ENCODE assay signal across 8 cellular contexts in the genomic region with DNA sequence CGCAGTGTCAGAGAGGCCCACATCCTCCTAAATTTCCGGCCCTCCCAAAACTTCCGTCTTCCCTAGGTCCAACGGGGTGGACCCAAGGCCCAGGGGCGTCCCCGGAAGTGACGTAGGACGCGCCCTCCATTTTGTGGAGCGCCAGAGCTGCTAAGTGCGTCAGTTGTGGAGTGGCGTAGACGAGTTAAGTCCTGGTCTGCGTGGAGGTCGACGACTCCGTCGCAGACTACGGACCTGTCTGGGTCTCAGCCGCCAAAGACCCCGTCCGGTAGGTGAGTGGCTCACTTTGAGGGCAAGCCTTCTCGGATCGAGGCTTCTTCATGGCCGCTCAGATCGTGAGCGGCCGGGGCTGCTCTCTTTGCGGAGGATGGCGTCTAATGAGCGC. TPM values are rescaled to one million over a fixed set of nuclear protein-coding genes. Genes with fewer than 3 reads are reported as not detected.
DNase-seq lines count a peak whose midpoint lies in the region; FAIRE-seq and TF ChIP-seq lines count a peak whose summit lies in the region.

A gene (plus strand): TSS at position 159 of the 385 bp plus-strand sequence. CDS start 1,015 bp downstream, outside the sequence.

- peak within 1 kb of the TSS; percentile 71 for H3K23ac ChIP-seq in neuronal stem cell (ENCODE audit: low read depth, low read length, poor library complexity)

- peak; percentile 97 for DNase-seq in GM03348 (ENCODE audit: low spot score)
- peak; percentile 93 for DNase-seq in HFF-Myc (ENCODE audit: extremely low read depth, low read depth)
- peak; percentile 91 for DNase-seq in NAMALWA (ENCODE audit: low spot score)
- peak; percentile 95 for DNase-seq in SK-N-DZ (ENCODE audit: low spot score)
- peak; percentile 95 for DNase-seq in activated naive CD4-positive, alpha-beta T cell treated with anti-CD3 and anti-CD28 coated beads for 36 hours
- peak; percentile 85 to 88 for DNase-seq in frontal cortex (ENCODE audit: low spot score in 2 of 2)
- DNase-seq in neuronal stem cell (ENCODE audit: low spot score), result peak; percentile 94

- H3K27me3 Mint-ChIP-seq in activated naive CD4-positive, alpha-beta T cell treated with anti-CD3 and anti-CD28 coated beads for 36 hours (ENCODE audit: low read depth), result no peaks in the 10 kb centered on the region

- H3K27me3 ChIP-seq in neuronal stem cell (ENCODE audit: control insufficient read depth in 3 of 3, insufficient read depth in 3 of 3, low read depth in 1 of 3, low read length in 3 of 3), result no peaks in the 10 kb centered on the region

- peak within 1 kb of the TSS; percentile 72 for H3K14ac ChIP-seq in neuronal stem cell (ENCODE audit: low read length)

- peak within 1 kb of the TSS; percentile 100 for H3K27ac Mint-ChIP-seq in activated naive CD4-positive, alpha-beta T cell treated with anti-CD3 and anti-CD28 coated beads for 36 hours

- peaks cover 8 to 9% of the 10 kb centered on the region in 2 donors for H3K4me1 ChIP-seq in neuronal stem cell (ENCODE audit: control insufficient read depth in 2 of 2, insufficient read depth in 1 of 2, low read depth in 1 of 2, low read length in 2 of 2)

- no CpG with 5 or more reads among the region's 31 CpGs for WGBS in neuronal stem cell (ENCODE audit: extremely low coverage in 2 of 2, insufficient read length in 2 of 2, insufficient replicate concordance in 1 of 2), 2 donors

- peak within 1 kb of the TSS; percentile 94 for H3K9ac ChIP-seq in neuronal stem cell (ENCODE audit: low read depth, low read length, poor library complexity)

- intact Hi-C loops in activated naive CD4-positive, alpha-beta T cell treated with anti-CD3 and anti-CD28 coated beads for 36 hours (cut with micrococcal nuclease), result loop anchor here (1.0 to 5.0 kb wide), 12 partner anchors 21 to 1119 kb away; a partner anchor contains a TSS

- H3K4me1 Mint-ChIP-seq in activated naive CD4-positive, alpha-beta T cell treated with anti-CD3 and anti-CD28 coated beads for 36 hours (ENCODE audit: low read depth), result peaks cover 75% of the 10 kb centered on the region

- peak within 1 kb of the TSS; percentile 97 for H3K4me3 Mint-ChIP-seq in activated naive CD4-positive, alpha-beta T cell treated with anti-CD3 and anti-CD28 coated beads for 36 hours

- H2AK5ac ChIP-seq in neuronal stem cell (ENCODE audit: low read depth, low read length), result peak within 1 kb of the TSS; percentile 66

- H3K79me1 ChIP-seq in neuronal stem cell (ENCODE audit: low read depth, low read length), result peaks cover 4% of the 10 kb centered on the region

- FAIRE-seq in frontal cortex (lab: Jason Lieb, UNC), result no peak

- H3K9me3 Mint-ChIP-seq in activated naive CD4-positive, alpha-beta T cell treated with anti-CD3 and anti-CD28 coated beads for 36 hours, result peaks cover 11% of the 10 kb centered on the region

- H3K4me3 ChIP-seq in HFF-Myc (replicated peaks; ENCODE audit: low read depth, low read length), result peak within 1 kb of the TSS; percentile 75
- H3K4me3 ChIP-seq in neuronal stem cell (ENCODE audit: low read length in 2 of 2), result peak within 1 kb of the TSS; percentile 84 to 100

- H3K9me3 ChIP-seq in neuronal stem cell (replicated peaks in 1 of 2; ENCODE audit: control insufficient read depth in 2 of 2, insufficient read depth in 1 of 2, low read depth in 1 of 2, low read length in 2 of 2), result peaks cover 0 to 6% of the 10 kb centered on the region in 2 donors

- H3K36me3 ChIP-seq in neuronal stem cell (replicated peaks in 1 of 2; ENCODE audit: control insufficient read depth in 2 of 2, insufficient read depth in 2 of 2, low read length in 2 of 2), result peaks cover 21 to 43% of the 10 kb centered on the region in 2 donors

- H3K4ac ChIP-seq in neuronal stem cell (ENCODE audit: low read length), result no peak within 1 kb of the TSS

- H2BK15ac ChIP-seq in neuronal stem cell (ENCODE audit: low read length), result peak within 1 kb of the TSS; percentile 34

- CTCF ChIA-PET in activated naive CD4-positive, alpha-beta T cell treated with anti-CD3 and anti-CD28 coated beads for 36 hours (lab: Charles Lee), result interaction anchor here (0.8 to 1.3 kb wide), 6 partner anchors 36 to 261 kb away, joined by 3 to 5 read pairs (median 3); no protein-coding TSS in a partner anchor

- peak within 1 kb of the TSS; percentile 38 for H2BK120ac ChIP-seq in neuronal stem cell (ENCODE audit: low read depth, low read length)

- peak within 1 kb of the TSS; percentile 92 for H3K27ac ChIP-seq in neuronal stem cell (replicated peaks; ENCODE audit: low read length)

- H2BK12ac ChIP-seq in neuronal stem cell (ENCODE audit: low read length), result peak within 1 kb of the TSS; percentile 24

- H4K8ac ChIP-seq in neuronal stem cell (ENCODE audit: low read depth, low read length), result peak within 1 kb of the TSS; percentile 89

- peak within 1 kb of the TSS; percentile 81 for H2AFZ ChIP-seq in neuronal stem cell (ENCODE audit: low read length)

- peak within 1 kb of the TSS; percentile 78 for H2BK5ac ChIP-seq in neuronal stem cell (ENCODE audit: low read length)

- peak within 1 kb of the TSS; percentile 93 for H3K18ac ChIP-seq in neuronal stem cell (ENCODE audit: low read length)

- H3K36me3 Mint-ChIP-seq in activated naive CD4-positive, alpha-beta T cell treated with anti-CD3 and anti-CD28 coated beads for 36 hours (ENCODE audit: low read depth), result peaks cover 54% of the 10 kb centered on the region

- H4K91ac ChIP-seq in neuronal stem cell (ENCODE audit: low read depth, low read length, poor library complexity), result no peak within 1 kb of the TSS

- peak within 1 kb of the TSS; percentile 82 for H3K4me2 ChIP-seq in neuronal stem cell (ENCODE audit: insufficient read depth, low read length, poor library complexity, severe bottlenecking)

- TF ChIP-seq CTCF in HFF-Myc (IDR thresholded peaks at IDR 0.05; ENCODE audit: low read depth, low read length, missing control alignments) (no peak), subcutaneous adipose tissue (IDR thresholded peaks at IDR 0.05; ENCODE audit: low read depth) (no peak)

RNA-seq across cellular contexts. Expression of the gene that starts here (rescaled TPM):
- 182 and 202 TPM in 2 replicates for polyA plus RNA-seq in SK-N-DZ (2014; cell fraction: cytosol; rRNA removed)
- polyA plus RNA-seq in SK-N-DZ (2014; cell fraction: nucleus; rRNA removed), result 676 and 919 TPM in 2 replicates
- total RNA-seq in activated naive CD4-positive, alpha-beta T cell treated with anti-CD3 and anti-CD28 coated beads for 36 hours, result 100 to 1,000 TPM; 296 to 297 TPM
- 120 TPM for total RNA-seq in frontal cortex
- 359 TPM for polyA plus RNA-seq in neuronal stem cell (2013, experiment 1 of 2)
- 362 TPM for polyA plus RNA-seq in neuronal stem cell (2013, experiment 2 of 2)
- total RNA-seq in subcutaneous adipose tissue, result 100 to 1,000 TPM; 237 to 435 (median 371) TPM

Comparison
In these comparisons a context has a peak if more than half of its experiments do, and no peak if none do; other contexts are left out.
1. Peak in every context shown above with its lines: DNase-seq, H3K4me3 ChIP-seq and H3K27ac ChIP-seq.